ENCODE assay signal across 9 cellular contexts in the genomic region with DNA sequence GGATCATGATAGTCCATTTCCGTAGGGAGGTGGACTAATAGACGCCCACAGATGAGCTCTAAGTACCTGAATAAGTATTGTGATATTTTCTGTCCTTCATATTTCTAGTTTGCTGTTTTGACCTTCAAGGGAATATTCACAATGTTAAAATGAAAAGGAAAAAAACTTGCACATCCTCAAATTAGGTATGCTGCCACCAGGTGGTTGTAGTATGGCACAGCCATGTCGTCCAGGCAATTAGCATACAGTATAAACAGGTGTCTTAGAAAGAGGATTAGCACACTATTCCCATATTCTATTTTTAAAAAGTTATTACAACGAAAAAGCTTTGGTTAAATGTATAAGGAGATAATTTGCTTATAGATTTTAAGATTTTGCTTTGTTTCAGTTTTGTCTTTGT.
A peak's percentile ranks its signal among the peaks of the same experiment; 100 is the strongest.
DNase-seq lines count a peak whose midpoint lies in the region; ATAC-seq and TF ChIP-seq lines count a peak whose summit lies in the region.
"Had no signal": no experiment of that assay in that cellular context is flagged by ENCODE, and none has a peak within 500 bp of the region (broad histone marks: within the 10 kb centered on the region; RNA-seq: fewer than 3 reads in every experiment).

No MANE protein-coding gene starts in this region.

- DNase-seq in CD14-positive monocyte (ENCODE audit: low spot score) (no peak), HT1080 (ENCODE audit: low read depth) (peak; percentile 0), RWPE1 (ENCODE audit: low spot score) (peak; percentile 20), foreskin fibroblast (peak; percentile 5 to 39), type B pancreatic cell (ENCODE audit: extremely low spot score, unreplicated experiment) (no peak)
- DNase-seq in effector memory CD4-positive, alpha-beta T cell = no peak

- no peak overlapping the region for H3K27ac ChIP-seq in RWPE1
- no peak overlapping the region for H3K27ac ChIP-seq in effector memory CD4-positive, alpha-beta T cell (ENCODE audit: insufficient read depth, low read length, poor library complexity, severe bottlenecking)
- H3K27ac ChIP-seq: SK-N-MC had no signal

- H3K9me3 ChIP-seq in effector memory CD4-positive, alpha-beta T cell (ENCODE audit: control insufficient read depth, low read length) = no peaks in the 10 kb centered on the region

- POLR2A ChIA-PET in RWPE1 (lab: Yijun Ruan, JAX; ENCODE audit: low non-redundant PET) = no interaction called here

- H3K4me1 Mint-ChIP-seq in CD14-positive monocyte (peaks cover 4% of the 10 kb centered on the region), type B pancreatic cell (ENCODE audit: unreplicated experiment) (no peaks in the 10 kb centered on the region)

- H3K4me1 ChIP-seq in effector memory CD4-positive, alpha-beta T cell (ENCODE audit: control insufficient read depth, insufficient read depth, low read length, poor library complexity, severe bottlenecking) = no peaks in the 10 kb centered on the region

- no peaks in the 10 kb centered on the region for H3K36me3 ChIP-seq in effector memory CD4-positive, alpha-beta T cell (ENCODE audit: control insufficient read depth, insufficient read depth, low read length)

- TF ChIP-seq CTCF in CD14-positive monocyte (IDR thresholded peaks at IDR 0.05) (peak; percentile 40), RWPE1 (conservative IDR thresholded peaks at IDR 0.05; ENCODE audit: low read depth) (peak; percentile 43), foreskin fibroblast (IDR thresholded peaks at IDR 0.05; ENCODE audit: low read depth, low read length) (peak; percentile 57), type B pancreatic cell (conservative IDR thresholded peaks at IDR 0.05) (peak; percentile 82)

- H3K4me3 Mint-ChIP-seq in CD14-positive monocyte (no peak overlapping the region), type B pancreatic cell (no peak overlapping the region)

- H3K27ac Mint-ChIP-seq in CD14-positive monocyte (no peak overlapping the region), type B pancreatic cell (no peak overlapping the region)

- no peaks in the 10 kb centered on the region for H3K9me3 Mint-ChIP-seq in CD14-positive monocyte
- H3K9me3 Mint-ChIP-seq in type B pancreatic cell = no peaks in the 10 kb centered on the region

- CTCF ChIA-PET in RWPE1 (lab: Yijun Ruan, JAX) = no interaction called here

- no peaks in the 10 kb centered on the region for H3K36me3 Mint-ChIP-seq in CD14-positive monocyte
- H3K36me3 Mint-ChIP-seq in type B pancreatic cell = no peaks in the 10 kb centered on the region

- H3K27me3 ChIP-seq in effector memory CD4-positive, alpha-beta T cell (replicated peaks; ENCODE audit: control insufficient read depth, insufficient read depth, low read length, poor library complexity, severe bottlenecking) = no peaks in the 10 kb centered on the region

- H3K27me3 Mint-ChIP-seq in CD14-positive monocyte (ENCODE audit: low read depth in 3 of 3) (peaks cover 0 to 2% (median 0%) of the 10 kb centered on the region in 3 donors), type B pancreatic cell (no peaks in the 10 kb centered on the region)

- peak; percentile 65 for ATAC-seq in GM18517 (IDR thresholded peaks at IDR 0.05; ENCODE audit: unreplicated experiment)
- ATAC-seq in HG03469 (IDR thresholded peaks at IDR 0.05; ENCODE audit: unreplicated experiment) = no peak

- intact Hi-C loops in CD14-positive monocyte (cut with micrococcal nuclease) = no loop called here

- H3K4me3 ChIP-seq in foreskin fibroblast (ENCODE audit: low read depth in 1 of 2, low read length in 2 of 2) = no peak overlapping the region
- no peak overlapping the region for H3K4me3 ChIP-seq in effector memory CD4-positive, alpha-beta T cell (ENCODE audit: insufficient read depth, low read depth, low read length, poor library complexity, severe bottlenecking)
- H3K4me3 ChIP-seq: SK-N-MC had no signal

Comparison
In these comparisons a context has a peak if more than half of its experiments do, and no peak if none do; other contexts are left out.
1. DNase-seq: peak in HT1080 (single experiment), RWPE1 (single experiment) and foreskin fibroblast (2 of 2); none in CD14-positive monocyte (single experiment), type B pancreatic cell (single experiment) and effector memory CD4-positive, alpha-beta T cell (0 of 3).
2. Peak in every context shown above with its lines, with median percentiles within 50 percentile points of each other: CTCF ChIP-seq.